8 cellular contexts compared by ENCODE assay signal in the genomic region with DNA sequence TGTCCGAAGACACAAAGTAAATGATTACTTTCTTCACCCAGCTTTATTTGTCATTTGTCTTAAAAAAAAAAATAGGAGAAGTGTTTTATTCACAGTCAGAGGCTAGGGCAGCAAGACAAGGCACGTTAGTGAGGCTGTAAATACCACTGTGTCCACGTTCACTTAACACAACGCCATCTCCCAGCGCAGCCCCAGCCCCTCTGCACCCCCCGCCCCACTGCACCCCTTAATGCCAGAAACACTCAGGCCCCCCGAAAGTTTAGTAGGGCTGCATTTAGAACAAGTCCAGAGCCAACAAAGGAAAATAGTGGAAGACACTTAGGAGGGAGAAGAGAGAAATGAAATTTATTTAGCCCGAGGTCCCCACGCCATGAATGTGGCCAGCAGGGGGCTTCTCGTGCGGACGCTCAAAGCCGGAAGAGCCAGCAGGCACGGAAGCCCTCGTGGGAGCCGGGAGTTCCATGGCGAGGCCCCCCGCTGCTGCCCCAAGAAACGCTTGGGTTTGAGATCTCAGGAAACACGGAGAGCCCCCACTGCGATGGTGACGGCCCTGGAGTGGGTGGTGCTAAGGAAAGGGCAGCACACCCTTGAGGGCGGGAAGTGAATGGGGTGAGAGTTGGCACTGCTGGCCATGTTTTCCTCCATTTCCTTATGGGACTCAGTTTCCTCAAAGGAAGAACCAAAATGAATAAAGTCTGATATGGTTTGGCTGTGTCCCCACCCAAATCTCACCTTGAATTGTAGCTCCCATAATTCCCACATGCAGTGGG. TPM values are rescaled to one million over a fixed set of nuclear protein-coding genes. Genes with fewer than 3 reads are reported as not detected.
DNase-seq lines count a peak whose midpoint lies in the region; FAIRE-seq and TF ChIP-seq lines count a peak whose summit lies in the region.

No MANE protein-coding gene starts in this region.

- peaks cover 0 to 6% (median 0%) of the 10 kb centered on the region in 8 donors for H3K9me3 Mint-ChIP-seq in CD4-positive, alpha-beta memory T cell
- H3K9me3 Mint-ChIP-seq in activated naive CD8-positive, alpha-beta T cell (ENCODE audit: low read depth) = peaks cover 6% of the 10 kb centered on the region

- FAIRE-seq in urothelium cell line (lab: Jason Lieb, UNC) = no peak

- H3K36me3 Mint-ChIP-seq in CD4-positive, alpha-beta memory T cell = no peaks in the 10 kb centered on the region
- no peaks in the 10 kb centered on the region for H3K36me3 Mint-ChIP-seq in activated naive CD8-positive, alpha-beta T cell

- H3K4me3 Mint-ChIP-seq in CD4-positive, alpha-beta memory T cell = peak overlapping the region; percentile 69 to 89 (median 78)
- peak overlapping the region; percentile 89 for H3K4me3 Mint-ChIP-seq in activated naive CD8-positive, alpha-beta T cell

- no peaks in the 10 kb centered on the region for H3K9me3 ChIP-seq in CD4-positive, alpha-beta memory T cell (ENCODE audit: control insufficient read depth in 1 of 2, low read length in 2 of 2)

- peak overlapping the region; percentile 25 to 32 for H3K4me3 ChIP-seq in CD4-positive, alpha-beta memory T cell (ENCODE audit: low read length in 2 of 2)
- H3K4me3 ChIP-seq in HFF-Myc (replicated peaks; ENCODE audit: low read depth, low read length) = peak overlapping the region; percentile 11; the same call in 1 of the 2 replicates

- no peaks in the 10 kb centered on the region for H3K27me3 ChIP-seq in CD4-positive, alpha-beta memory T cell (ENCODE audit: insufficient read depth, low read length)

- peak; percentile 24 to 43 (median 38) for DNase-seq in CD4-positive, alpha-beta memory T cell
- peak; percentile 35 for DNase-seq in HFF-Myc (ENCODE audit: extremely low read depth, low read depth)
- DNase-seq in RPMI8226 = peak; percentile 42
- peak in 37 of 42 donors; percentile 11 to 85 (median 52) for DNase-seq in head of caudate nucleus
- DNase-seq in pons (ENCODE audit: low spot score) = peak; percentile 48
- peak; percentile 78 for DNase-seq in urothelium cell line (ENCODE audit: low spot score)
- DNase-seq in NK-92 treated with Interleukin-12 subunit alpha and Interleukin-12 subunit beta, amount 100 ng/mL, for 24 hours (lab: John Stamatoyannopoulos, UW) = no peak

- peaks cover 4 to 22% (median 14%) of the 10 kb centered on the region in 4 donors for H3K4me1 Mint-ChIP-seq in CD4-positive, alpha-beta memory T cell
- H3K4me1 Mint-ChIP-seq in activated naive CD8-positive, alpha-beta T cell (ENCODE audit: low read depth) = peaks cover 21% of the 10 kb centered on the region

- no peak overlapping the region for H3K27ac Mint-ChIP-seq in CD4-positive, alpha-beta memory T cell
- peak overlapping the region; percentile 17 for H3K27ac Mint-ChIP-seq in activated naive CD8-positive, alpha-beta T cell

- TF ChIP-seq CTCF in HFF-Myc (IDR thresholded peaks at IDR 0.05; ENCODE audit: low read depth, low read length, missing control alignments) = peak; percentile 68

- POLR2A ChIA-PET in CD4-positive, alpha-beta memory T cell (lab: Charles Lee; ENCODE audit: partially characterized antibody) = interaction anchor here (1.0 to 1.6 kb wide), 2 partner anchors 395 to 396 kb away, joined by 3 read pairs; no protein-coding TSS in a partner anchor

- CTCF ChIA-PET in CD4-positive, alpha-beta memory T cell (lab: Charles Lee; ENCODE audit: partially characterized antibody) = interaction anchor here (0.6 to 7.3 kb wide), 37 partner anchors 8 to 907 kb away, joined by 3 to 188 read pairs (median 4); no protein-coding TSS in a partner anchor

- intact Hi-C loops in CD4-positive, alpha-beta memory T cell (cut with micrococcal nuclease) = loop anchor here (1.0 to 10.0 kb wide), 4 partner anchors 181 to 906 kb away; no protein-coding TSS in a partner anchor
- intact Hi-C loops in head of caudate nucleus (cut with DNase I) = loop anchor here (5.0 kb wide), 1 partner anchor 393 kb away; no protein-coding TSS in a partner anchor

- H3K27ac ChIP-seq in CD4-positive, alpha-beta memory T cell (ENCODE audit: low read depth, low read length) = no peak overlapping the region

- no peaks in the 10 kb centered on the region for H3K36me3 ChIP-seq in CD4-positive, alpha-beta memory T cell (ENCODE audit: insufficient read depth, low read length)

- H3K27me3 Mint-ChIP-seq in CD4-positive, alpha-beta memory T cell = peaks cover 12 to 19% of the 10 kb centered on the region in 2 donors
- H3K27me3 Mint-ChIP-seq in activated naive CD8-positive, alpha-beta T cell = peaks cover 15% of the 10 kb centered on the region

- peaks cover 9% of the 10 kb centered on the region for H3K4me1 ChIP-seq in CD4-positive, alpha-beta memory T cell (ENCODE audit: insufficient read depth, low read length)

RNA-seq across cellular contexts. Expression of gene IYD, which starts 50.2 kb away (rescaled TPM):
- total RNA-seq in CD4-positive, alpha-beta memory T cell = not detected
- not detected for polyA plus RNA-seq in CD4-positive, alpha-beta memory T cell
